30 cellular contexts compared by ENCODE assay signal in the genomic region with DNA sequence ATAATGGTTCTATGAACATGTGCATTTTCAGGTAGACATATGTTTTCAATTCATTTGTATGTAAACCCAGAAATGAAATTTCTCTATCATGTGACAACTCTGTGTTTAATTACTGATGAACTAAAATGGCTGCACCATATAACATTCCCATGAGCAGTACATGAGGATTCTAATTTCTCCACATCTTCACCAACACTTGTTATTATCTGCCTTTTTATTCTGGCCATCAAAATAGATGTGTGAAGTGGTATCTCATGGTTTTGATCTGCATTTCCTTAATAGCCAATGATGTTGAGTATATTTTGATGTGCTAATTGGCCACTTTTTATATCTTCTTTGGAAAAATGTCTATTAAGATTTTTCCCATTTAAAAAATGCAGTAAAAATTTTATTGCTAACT.
"Had no signal": no experiment of that assay in that cellular context is flagged by ENCODE, and none has a peak within 500 bp of the region (broad histone marks: within the 10 kb centered on the region; RNA-seq: fewer than 3 reads in every experiment).

No MANE protein-coding gene starts in this region.

- H3K4me1 Mint-ChIP-seq: neural progenitor cell had no signal

- H3K4me3 Mint-ChIP-seq: naive thymus-derived CD4-positive, alpha-beta T cell; natural killer cell; nephron; neural progenitor cell; stimulated activated effector memory CD8-positive, alpha-beta T cell treated with anti-CD3 and anti-CD28 coated beads, Interleukin-12 subunit alpha, Interleukin-12 subunit beta, amount 100 ng/mL, for 72 hours; stimulated activated naive B cell treated with anti-CD40 and anti-IgM and Interleukin-4, amounts not matched to agents 10 μg/mL and 1 μg/mL and 100 μg/mL, for 72 hours; stimulated activated naive CD8-positive, alpha-beta T cell treated with anti-CD3 and anti-CD28 coated beads, Interleukin-15, Interleukin-2, amounts not matched to agents 100 ng/mL and 50 ng/mL, for 24 hours; type B pancreatic cell had no signal

- H3K4me3 ChIP-seq: neural progenitor cell, ovary, prostate gland, right atrium auricular region, right lobe of liver, sigmoid colon, suprapubic skin, testis, tibial artery, transverse colon, upper lobe of right lung, uterus had no signal

- ATAC-seq: naive thymus-derived CD4-positive, alpha-beta T cell; natural killer cell; right lobe of liver; stimulated activated effector memory CD8-positive, alpha-beta T cell treated with anti-CD3 and anti-CD28 coated beads, Interleukin-12 subunit alpha, Interleukin-12 subunit beta, amount 100 ng/mL, for 72 hours; stimulated activated naive B cell treated with anti-CD40 and anti-IgM and Interleukin-4, amounts not matched to agents 10 μg/mL and 1 μg/mL and 100 μg/mL, for 72 hours; upper lobe of right lung had no signal

- H3K27ac ChIP-seq: neural progenitor cell, ovary, parathyroid adenoma, prostate gland, right atrium auricular region, right lobe of liver, sigmoid colon, suprapubic skin, testis, tibial artery, transverse colon, upper lobe of right lung, uterus had no signal

- H3K36me3 ChIP-seq: neural progenitor cell, ovary, prostate gland, right atrium auricular region, right lobe of liver, sigmoid colon, suprapubic skin, upper lobe of right lung, uterus had no signal

- H3K79me2 ChIP-seq: parathyroid adenoma had no signal

- H3K27me3 Mint-ChIP-seq: naive thymus-derived CD4-positive, alpha-beta T cell; stimulated activated naive B cell treated with anti-CD40 and anti-IgM and Interleukin-4, amounts not matched to agents 10 μg/mL and 1 μg/mL and 100 μg/mL, for 72 hours; stimulated activated naive CD8-positive, alpha-beta T cell treated with anti-CD3 and anti-CD28 coated beads, Interleukin-15, Interleukin-2, amounts not matched to agents 100 ng/mL and 50 ng/mL, for 24 hours; type B pancreatic cell had no signal

- H3K9me3 Mint-ChIP-seq: stimulated activated effector memory CD8-positive, alpha-beta T cell treated with anti-CD3 and anti-CD28 coated beads, Interleukin-12 subunit alpha, Interleukin-12 subunit beta, amount 100 ng/mL, for 72 hours had no signal

- FAIRE-seq: small intestine had no signal

- H3K27ac Mint-ChIP-seq: naive thymus-derived CD4-positive, alpha-beta T cell; natural killer cell; nephron; neural progenitor cell; stimulated activated effector memory CD8-positive, alpha-beta T cell treated with anti-CD3 and anti-CD28 coated beads, Interleukin-12 subunit alpha, Interleukin-12 subunit beta, amount 100 ng/mL, for 72 hours; stimulated activated naive B cell treated with anti-CD40 and anti-IgM and Interleukin-4, amounts not matched to agents 10 μg/mL and 1 μg/mL and 100 μg/mL, for 72 hours; stimulated activated naive CD8-positive, alpha-beta T cell treated with anti-CD3 and anti-CD28 coated beads, Interleukin-15, Interleukin-2, amounts not matched to agents 100 ng/mL and 50 ng/mL, for 24 hours; type B pancreatic cell had no signal

- H3K27me3 ChIP-seq: neural progenitor cell, ovary, right atrium auricular region, right lobe of liver, sigmoid colon, suprapubic skin, testis, tibial artery, transverse colon, upper lobe of right lung, uterus had no signal

- H3K9me3 ChIP-seq: ovary, prostate gland, right lobe of liver, sigmoid colon, suprapubic skin, testis, tibial artery, upper lobe of right lung, uterus had no signal

- DNase-seq: naive thymus-derived CD4-positive, alpha-beta T cell; natural killer cell; occipital lobe; ovary; posterior cingulate gyrus; retina; right lobe of liver; sigmoid colon; small intestine; stimulated activated CD4-positive, alpha-beta T cell treated with anti-CD3 and anti-CD28 coated beads, Interleukin-15, amount 100 ng/mL, for 24 hours; stimulated activated CD4-positive, alpha-beta T cell treated with anti-CD3 and anti-CD28 coated beads, Interleukin-2, amount 100 ng/mL, for 24 hours; stimulated activated CD4-positive, alpha-beta T cell treated with anti-CD3 and anti-CD28 coated beads, Interleukin-2, amount 100 ng/mL, for 48 hours; stimulated activated CD4-positive, alpha-beta T cell treated with anti-CD3 and anti-CD28 coated beads, Interleukin-4, amount 100 ng/mL, for 24 hours; stimulated activated naive B cell treated with anti-CD40 and anti-IgM and Interleukin-4, amounts not matched to agents 10 μg/mL and 1 μg/mL and 100 μg/mL, for 72 hours; stimulated activated naive CD4-positive, alpha-beta T cell treated with Interleukin-2 at 50 U/mL for 16 hours; substantia nigra; testis; tibial artery; transverse colon; upper lobe of right lung; uterus had no signal

- H2AFZ ChIP-seq: neural progenitor cell, parathyroid adenoma had no signal

- H3K4me2 ChIP-seq: neural progenitor cell had no signal

- H3K4me1 ChIP-seq: parathyroid adenoma, prostate gland, right atrium auricular region, right lobe of liver, sigmoid colon, suprapubic skin, testis, transverse colon, upper lobe of right lung, uterus had no signal

- H3K9ac ChIP-seq: neural progenitor cell, parathyroid adenoma had no signal
